In the genomic region with DNA sequence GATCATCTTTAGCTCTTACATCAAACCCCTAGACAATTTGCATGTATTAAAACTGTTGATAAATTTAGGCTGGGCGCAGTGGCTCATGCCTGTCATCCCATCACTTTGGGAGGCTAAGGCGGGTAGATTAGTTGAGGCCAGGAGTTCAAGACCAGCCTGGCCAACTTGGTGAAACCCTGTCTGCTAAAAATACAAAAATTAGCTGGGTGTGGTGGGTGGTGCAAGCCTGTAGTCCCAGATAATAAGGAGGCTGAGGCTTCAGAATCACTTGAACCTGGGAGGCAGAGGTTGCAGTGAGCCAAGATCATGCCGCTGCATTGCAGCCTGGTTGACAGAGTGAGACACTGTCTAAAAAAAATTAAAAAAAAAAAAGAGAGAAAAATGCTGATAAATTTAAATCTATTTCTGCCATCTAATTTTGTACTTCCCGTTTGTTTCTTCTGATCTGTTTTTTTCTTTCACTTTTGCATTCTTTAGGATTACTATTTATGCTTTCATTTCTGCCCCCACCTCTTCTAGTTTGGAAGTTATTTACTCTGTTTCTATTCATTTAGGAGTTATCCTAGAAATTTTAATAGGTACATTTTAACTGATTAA, we compare ENCODE assay signal across 16 cellular contexts. TPM values are rescaled to one million over a fixed set of nuclear protein-coding genes. Genes with fewer than 3 reads are reported as not detected.
DNase-seq lines count a peak whose midpoint lies in the region; ATAC-seq, FAIRE-seq and TF ChIP-seq lines count a peak whose summit lies in the region.
"Had no signal": no experiment of that assay in that cellular context is flagged by ENCODE, and none has a peak within 500 bp of the region (broad histone marks: within the 10 kb centered on the region; RNA-seq: fewer than 3 reads in every experiment).

No MANE protein-coding gene starts in this region.

- H3K4me3 Mint-ChIP-seq in CD4-positive, alpha-beta T cell, result peak overlapping the region; percentile 11
- H3K4me3 Mint-ChIP-seq in T-helper 2 cell treated with Interferon-gamma antibody and Interleukin-4, amounts not matched to agents 5 μg/mL and 100 μg/mL, for 36 hours, result peak overlapping the region; percentile 66
- peak overlapping the region; percentile 42 for H3K4me3 Mint-ChIP-seq in dendritic cell treated with granulocyte-macrophage colony-stimulating factor and Interleukin-4, amounts not matched to agents 40 ng/mL and 50 ng/mL, for 4 days

- CTCF ChIA-PET in CD4-positive, alpha-beta T cell (lab: Charles Lee), result interaction anchor here (1.3 kb wide), 1 partner anchor 81 kb away, joined by 3 read pairs; no protein-coding TSS in a partner anchor
- CTCF ChIA-PET in GM10248 (lab: Yijun Ruan, JAX), result interaction anchor here (1.5 kb wide), 1 partner anchor 117 kb away, joined by 3 read pairs; no protein-coding TSS in a partner anchor

- intact Hi-C loops in CD4-positive, alpha-beta T cell (cut with DNase I, micrococcal nuclease), result loop anchor here (5.0 to 10.0 kb wide), 3 partner anchors 139 to 396 kb away; a partner anchor contains a TSS
- intact Hi-C loops in dendritic cell treated with granulocyte-macrophage colony-stimulating factor and Interleukin-4, amounts not matched to agents 40 ng/mL and 50 ng/mL, for 4 days (cut with micrococcal nuclease), result no loop called here

- no peaks in the 10 kb centered on the region for H3K9me3 Mint-ChIP-seq in CD4-positive, alpha-beta T cell
- peaks cover 9% of the 10 kb centered on the region for H3K9me3 Mint-ChIP-seq in T-helper 2 cell treated with Interferon-gamma antibody and Interleukin-4, amounts not matched to agents 5 μg/mL and 100 μg/mL, for 36 hours
- no peaks in the 10 kb centered on the region for H3K9me3 Mint-ChIP-seq in dendritic cell treated with granulocyte-macrophage colony-stimulating factor and Interleukin-4, amounts not matched to agents 40 ng/mL and 50 ng/mL, for 4 days

- no peaks in the 10 kb centered on the region for H3K27me3 Mint-ChIP-seq in CD4-positive, alpha-beta T cell
- H3K27me3 Mint-ChIP-seq in T-helper 2 cell treated with Interferon-gamma antibody and Interleukin-4, amounts not matched to agents 5 μg/mL and 100 μg/mL, for 36 hours (ENCODE audit: low read depth), result no peaks in the 10 kb centered on the region
- no peaks in the 10 kb centered on the region for H3K27me3 Mint-ChIP-seq in dendritic cell treated with granulocyte-macrophage colony-stimulating factor and Interleukin-4, amounts not matched to agents 40 ng/mL and 50 ng/mL, for 4 days

- ATAC-seq in CD4-positive, alpha-beta T cell (ENCODE audit: poor library complexity), result no peak
- no peak for ATAC-seq in HG03378 (IDR thresholded peaks at IDR 0.05; ENCODE audit: unreplicated experiment)
- ATAC-seq: gastrocnemius medialis had no signal

- POLR2A ChIA-PET in CD4-positive, alpha-beta T cell (lab: Charles Lee), result no interaction called here
- POLR2A ChIA-PET in GM10248 (lab: Yijun Ruan, JAX), result no interaction called here

- TF ChIP-seq POLR2A in GM12891 (IDR thresholded peaks at IDR 0.05; ENCODE audit: low read depth, low read length), result no peak

- H3K4me1 Mint-ChIP-seq in CD4-positive, alpha-beta T cell (ENCODE audit: low read depth), result peaks cover 48% of the 10 kb centered on the region
- peaks cover 38% of the 10 kb centered on the region for H3K4me1 Mint-ChIP-seq in T-helper 2 cell treated with Interferon-gamma antibody and Interleukin-4, amounts not matched to agents 5 μg/mL and 100 μg/mL, for 36 hours (ENCODE audit: low read depth)
- peaks cover 49% of the 10 kb centered on the region for H3K4me1 Mint-ChIP-seq in dendritic cell treated with granulocyte-macrophage colony-stimulating factor and Interleukin-4, amounts not matched to agents 40 ng/mL and 50 ng/mL, for 4 days (ENCODE audit: low read depth)

- no peak for DNase-seq in CD4-positive, alpha-beta T cell
- DNase-seq in GM12891 (ENCODE audit: insufficient read length, low spot score) (no peak), NCI-H1105 (lab: John Stamatoyannopoulos, UW) (no peak), GM19240 (ENCODE audit: insufficient read length, low spot score) (no peak), GM10248 (ENCODE audit: extremely low spot score) (no peak)
- no peak for DNase-seq in T-helper 2 cell treated with Interferon-gamma antibody and Interleukin-4, amounts not matched to agents 5 μg/mL and 100 μg/mL, for 36 hours (ENCODE audit: low spot score)
- DNase-seq: activated effector memory CD4-positive, alpha-beta T cell treated with Interleukin-2 at 50 U/mL for 16 hours; DMS 273 treated with DMSO at 0.1 percent for 48 hours; gastrocnemius medialis; mesenchymal stem cell; NCI-H1694 treated with DMSO at 0.1 percent for 48 hours; NCI-H524; ovary; thyroid gland had no signal

- peak overlapping the region; percentile 7 for H3K27ac Mint-ChIP-seq in CD4-positive, alpha-beta T cell
- H3K27ac Mint-ChIP-seq in T-helper 2 cell treated with Interferon-gamma antibody and Interleukin-4, amounts not matched to agents 5 μg/mL and 100 μg/mL, for 36 hours, result peak overlapping the region; percentile 67
- peak overlapping the region; percentile 80 for H3K27ac Mint-ChIP-seq in dendritic cell treated with granulocyte-macrophage colony-stimulating factor and Interleukin-4, amounts not matched to agents 40 ng/mL and 50 ng/mL, for 4 days

- no peaks in the 10 kb centered on the region for H3K9me3 ChIP-seq in CD4-positive, alpha-beta T cell (ENCODE audit: control insufficient read depth, low read length)
- H3K9me3 ChIP-seq: gastrocnemius medialis, ovary, thyroid gland had no signal

- H3K27me3 ChIP-seq in CD4-positive, alpha-beta T cell (ENCODE audit: control insufficient read depth, insufficient read depth, low read length), result no peaks in the 10 kb centered on the region
- H3K27me3 ChIP-seq: gastrocnemius medialis, ovary, thyroid gland had no signal

- no peak for TF ChIP-seq CTCF in CD4-positive, alpha-beta T cell (IDR thresholded peaks at IDR 0.05)
- TF ChIP-seq CTCF in GM10248 (IDR thresholded peaks at IDR 0.05; ENCODE audit: control extremely low read depth, extremely low read depth, low read depth, missing control alignments), result no peak

- peak; percentile 73 for FAIRE-seq in GM12891 (lab: Jason Lieb, UNC)

- H3K36me3 Mint-ChIP-seq in CD4-positive, alpha-beta T cell (ENCODE audit: low read depth), result peaks cover 13% of the 10 kb centered on the region
- H3K36me3 Mint-ChIP-seq in T-helper 2 cell treated with Interferon-gamma antibody and Interleukin-4, amounts not matched to agents 5 μg/mL and 100 μg/mL, for 36 hours (ENCODE audit: low read depth), result peaks cover 5% of the 10 kb centered on the region
- peaks cover 8% of the 10 kb centered on the region for H3K36me3 Mint-ChIP-seq in dendritic cell treated with granulocyte-macrophage colony-stimulating factor and Interleukin-4, amounts not matched to agents 40 ng/mL and 50 ng/mL, for 4 days (ENCODE audit: low read depth)

- H3K27ac ChIP-seq in CD4-positive, alpha-beta T cell (ENCODE audit: low read depth, low read length), result no peak overlapping the region
- H3K27ac ChIP-seq: gastrocnemius medialis, ovary, thyroid gland had no signal

TF ChIP-seq in GM12891, 5 proteins besides CTCF, POLR2A, EP300 and RAD21:
- TF ChIP-seq TAF1 (IDR thresholded peaks at IDR 0.05; ENCODE audit: low read depth, low read length), result no peak

RNA-seq across cellular contexts. Expression of a gene that starts 3.1 kb away (rescaled TPM):
- total RNA-seq in CD4-positive, alpha-beta T cell, result 10 to 100 TPM; 23.9 to 26.5 TPM
- 1.2 TPM for polyA plus RNA-seq in GM12891 (2012; ENCODE audit: low read depth, missing spikeins)

Comparison
In these comparisons a context has a peak if more than half of its experiments do, and no peak if none do; other contexts are left out.
1. H3K27ac Mint-ChIP-seq: peak in every context shown above with its lines; median percentile 80 in dendritic cell treated with granulocyte-macrophage colony-stimulating factor and Interleukin-4, amounts not matched to agents 40 ng/mL and 50 ng/mL, for 4 days; 67 in T-helper 2 cell treated with Interferon-gamma antibody and Interleukin-4, amounts not matched to agents 5 μg/mL and 100 μg/mL, for 36 hours; 7 in CD4-positive, alpha-beta T cell.
2. H3K4me3 Mint-ChIP-seq: peak in every context shown above with its lines; median percentile 66 in T-helper 2 cell treated with Interferon-gamma antibody and Interleukin-4, amounts not matched to agents 5 μg/mL and 100 μg/mL, for 36 hours; 42 in dendritic cell treated with granulocyte-macrophage colony-stimulating factor and Interleukin-4, amounts not matched to agents 40 ng/mL and 50 ng/mL, for 4 days; 11 in CD4-positive, alpha-beta T cell.